ENCODE assay signal across 12 cellular contexts in genomic region chr2:109438773-109439191, GRCh38.
A peak's percentile ranks its signal among the peaks of the same experiment; 100 is the strongest.
DNase-seq lines count a peak whose midpoint lies in the region; ATAC-seq and TF ChIP-seq lines count a peak whose summit lies in the region.
"Had no signal": no experiment of that assay in that cellular context is flagged by ENCODE, and none has a peak within 500 bp of the region (broad histone marks: within the 10 kb centered on the region; RNA-seq: fewer than 3 reads in every experiment).

No MANE protein-coding gene starts in this region.

- no TSS peak for BruUV-seq in Calu3 (replicated peaks; lab: Mats Ljungman, UMichigan)

- no peak for TF ChIP-seq CTCF in Calu3 (IDR thresholded peaks at IDR 0.05; ENCODE audit: unreplicated experiment)

- CTCF ChIA-PET in Calu3 (lab: Charles Lee): no interaction called here

- H3K4me3 Mint-ChIP-seq in Calu3 (ENCODE audit: low read depth, unreplicated experiment): no peak overlapping the region

- H3K27ac ChIP-seq in ACC112 (ENCODE audit: low read depth, low read length): peak overlapping the region; percentile 39; the same call in 1 of the 2 replicates
- H3K27ac ChIP-seq: BLaER1, neutrophil had no signal

- DNase-seq in MV-4-11 (lab: John Stamatoyannopoulos, UW) (peak; percentile 19), midbrain (lab: John Stamatoyannopoulos, UW) (peak; percentile 74), Calu3 (no peak), NCI-H1436 (lab: John Stamatoyannopoulos, UW) (no peak)
- DNase-seq in stimulated activated CD4-positive, alpha-beta T cell treated with anti-CD3 and anti-CD28 coated beads, Interleukin-2, amount 100 ng/mL, for 48 hours: no peak
- no peak for DNase-seq in stimulated activated CD8-positive, alpha-beta memory T cell treated with anti-CD3 and anti-CD28 coated beads, Interleukin-4, amount 100 ng/mL, for 48 hours
- DNase-seq: activated T-cell treated with anti-CD3 and anti-CD28 coated beads, Interleukin-2, amount 50 U/mL, for 1 hour; erythroblast had no signal

- no peak overlapping the region for H3K4me3 ChIP-seq in ACC112 (ENCODE audit: low read depth, low read length)
- H3K4me3 ChIP-seq: BLaER1 had no signal

- no peak overlapping the region for H2AFZ ChIP-seq in ACC112 (ENCODE audit: low read length, unreplicated experiment)

- intact Hi-C loops in Calu3 (cut with micrococcal nuclease; ENCODE audit: unreplicated experiment): no loop called here

- H3K9me3 Mint-ChIP-seq in Calu3 (ENCODE audit: low read depth, unreplicated experiment): peaks cover 5% of the 10 kb centered on the region

- ATAC-seq in esophagus mucosa: peak; percentile 53

- no peak overlapping the region for H3K27ac Mint-ChIP-seq in Calu3 (ENCODE audit: unreplicated experiment)

- H3K79me2 ChIP-seq in ACC112 (ENCODE audit: control insufficient read depth, insufficient read depth, low read length, unreplicated experiment): no peaks in the 10 kb centered on the region

- no peaks in the 10 kb centered on the region for H3K27me3 ChIP-seq in ACC112 (ENCODE audit: insufficient read depth, low read length)
- H3K27me3 ChIP-seq: BLaER1, neutrophil had no signal

- peaks cover 35% of the 10 kb centered on the region for H3K36me3 ChIP-seq in ACC112 (ENCODE audit: insufficient read depth, low read length)

- H3K4me1 ChIP-seq in ACC112 (ENCODE audit: control insufficient read depth, insufficient read depth, low read length, unreplicated experiment): peaks cover 27% of the 10 kb centered on the region
- H3K4me1 ChIP-seq: BLaER1 had no signal

- H3K4me1 Mint-ChIP-seq in Calu3 (ENCODE audit: low read depth, unreplicated experiment): no peaks in the 10 kb centered on the region

- no peaks in the 10 kb centered on the region for H3K36me3 Mint-ChIP-seq in Calu3 (ENCODE audit: insufficient read depth, unreplicated experiment)

- peaks cover 55% of the 10 kb centered on the region for H3K27me3 Mint-ChIP-seq in Calu3 (ENCODE audit: unreplicated experiment)

Comparison
In these comparisons a context has a peak if more than half of its experiments do, and no peak if none do; other contexts are left out.
1. DNase-seq: peak in MV-4-11 (single experiment) and midbrain (single experiment); none in stimulated activated CD4-positive, alpha-beta T cell treated with anti-CD3 and anti-CD28 coated beads, Interleukin-2, amount 100 ng/mL, for 48 hours (0 of 2), stimulated activated CD8-positive, alpha-beta memory T cell treated with anti-CD3 and anti-CD28 coated beads, Interleukin-4, amount 100 ng/mL, for 48 hours (single experiment), Calu3 (single experiment) and NCI-H1436 (single experiment).